ENCODE assay signal across 11 cellular contexts in genomic region chr2:60569680-60570111, GRCh38. TPM values are rescaled to one million over a fixed set of nuclear protein-coding genes. Genes with fewer than 3 reads are reported as not detected.
DNase-seq lines count a peak whose midpoint lies in the region; ATAC-seq and TF ChIP-seq lines count a peak whose summit lies in the region.
"Had no signal": no experiment of that assay in that cellular context is flagged by ENCODE, and none has a peak within 500 bp of the region (broad histone marks: within the 10 kb centered on the region; RNA-seq: fewer than 3 reads in every experiment).

No MANE protein-coding gene starts in this region.

- H3K4me1 ChIP-seq in BLaER1 (peaks cover 16% of the 10 kb centered on the region), HUES6 (ENCODE audit: control insufficient read depth, insufficient read depth, low read length) (peaks cover 23% of the 10 kb centered on the region), muscle layer of duodenum (ENCODE audit: control insufficient read depth in 1 of 2, insufficient read depth in 2 of 2, low read length in 2 of 2) (peaks cover 0 to 16% of the 10 kb centered on the region in 2 donors), right lobe of liver (no peaks in the 10 kb centered on the region)

- TF ChIP-seq POLR2A in right lobe of liver (IDR thresholded peaks at IDR 0.05), result no peak

- H3K9ac ChIP-seq in BLaER1 (no peak overlapping the region), HUES6 (ENCODE audit: low read length) (peak overlapping the region; percentile 4)

- H3K27me3 ChIP-seq in BLaER1 (peaks cover 52% of the 10 kb centered on the region), HUES6 (ENCODE audit: control insufficient read depth, insufficient read depth, low read length) (peaks cover 61% of the 10 kb centered on the region), muscle layer of duodenum (ENCODE audit: low read depth, low read length) (peaks cover 31% of the 10 kb centered on the region), right lobe of liver (peaks cover 5 to 18% of the 10 kb centered on the region in 2 donors)

- peaks cover 10% of the 10 kb centered on the region; the same call in 1 of the 2 replicates for H4K20me1 ChIP-seq in BLaER1

- TF ChIP-seq CTCF in coronary artery (IDR thresholded peaks at IDR 0.05), result no peak
- no peak for TF ChIP-seq CTCF in right lobe of liver (IDR thresholded peaks at IDR 0.05)

- no peak overlapping the region for H3K27ac ChIP-seq in BLaER1
- no peak overlapping the region for H3K27ac ChIP-seq in HUES6 (ENCODE audit: low read depth, low read length)
- H3K27ac ChIP-seq in coronary artery, result no peak overlapping the region
- H3K27ac ChIP-seq in muscle layer of duodenum (ENCODE audit: low read length), result no peak overlapping the region
- no peak overlapping the region for H3K27ac ChIP-seq in right lobe of liver
- H3K27ac ChIP-seq: transverse colon had no signal

- H3K36me3 ChIP-seq in BLaER1 (no peaks in the 10 kb centered on the region), HUES6 (ENCODE audit: control insufficient read depth, insufficient read depth, low read length) (no peaks in the 10 kb centered on the region), muscle layer of duodenum (ENCODE audit: control insufficient read depth in 1 of 2, insufficient read depth in 2 of 2, low read length in 2 of 2) (no peaks in the 10 kb centered on the region), right lobe of liver (no peaks in the 10 kb centered on the region)
- H3K36me3 ChIP-seq: transverse colon had no signal

- H3K4me3 ChIP-seq in BLaER1, result 0 out of 2 replicates have a peak overlapping the region, but pooled peaks have one; percentile 25
- peak overlapping the region; percentile 56 for H3K4me3 ChIP-seq in HUES6 (ENCODE audit: low read depth, low read length)
- peak overlapping the region; percentile 26 for H3K4me3 ChIP-seq in coronary artery
- peak overlapping the region; percentile 30 to 54 for H3K4me3 ChIP-seq in muscle layer of duodenum (ENCODE audit: low read depth in 1 of 2, low read length in 2 of 2)
- H3K4me3 ChIP-seq in right lobe of liver, result no peak overlapping the region

- peak overlapping the region; percentile 45 for H3K4me2 ChIP-seq in BLaER1

- DNase-seq in coronary artery (ENCODE audit: low spot score) (no peak), foreskin melanocyte (no peak), midbrain (lab: John Stamatoyannopoulos, UW) (no peak), right lobe of liver (no peak)
- DNase-seq: central memory CD4-positive, alpha-beta T cell; NCI-H1417; transverse colon had no signal

- no peaks in the 10 kb centered on the region for H3K9me3 ChIP-seq in BLaER1
- no peaks in the 10 kb centered on the region for H3K9me3 ChIP-seq in HUES6 (ENCODE audit: control insufficient read depth, insufficient read depth, low read depth, low read length)
- no peaks in the 10 kb centered on the region for H3K9me3 ChIP-seq in muscle layer of duodenum (ENCODE audit: control insufficient read depth in 1 of 2, low read length in 2 of 2)
- H3K9me3 ChIP-seq in right lobe of liver, result no peaks in the 10 kb centered on the region
- H3K9me3 ChIP-seq: transverse colon had no signal

- intact Hi-C loops in right lobe of liver (cut with DNase I), result no loop called here

- 4% methylated on average over 12 of the region's 13 CpGs for WGBS in right lobe of liver (ENCODE audit: insufficient coverage, low coverage, low lambda C conversion rate, missing lambda C conversion rate)

- ATAC-seq in GM21515 (IDR thresholded peaks at IDR 0.05; ENCODE audit: unreplicated experiment) (no peak), right lobe of liver (no peak)

RNA-seq across cellular contexts. Expression of gene BCL11A, which starts 16.2 kb away (rescaled TPM):
- total RNA-seq in right lobe of liver, result under 1 TPM; 0.06 to 0.80 (median 0.37) TPM

Comparison
In these comparisons a context has a peak if more than half of its experiments do, and no peak if none do; other contexts are left out.
1. H3K4me3 ChIP-seq: peak in BLaER1 (single experiment), HUES6 (single experiment), coronary artery (single experiment) and muscle layer of duodenum (2 of 2); none in right lobe of liver (0 of 3).